Comparison of ENCODE assay signal across 14 cellular contexts in genomic region chr20:3733119-3733995, GRCh38. TPM values are rescaled to one million over a fixed set of nuclear protein-coding genes. Genes with fewer than 3 reads are reported as not detected.
DNase-seq lines count a peak whose midpoint lies in the region; ATAC-seq and TF ChIP-seq lines count a peak whose summit lies in the region.
"Had no signal": no experiment of that assay in that cellular context is flagged by ENCODE, and none has a peak within 500 bp of the region (broad histone marks: within the 10 kb centered on the region; RNA-seq: fewer than 3 reads in every experiment).

No MANE protein-coding gene starts in this region.

- H3K4me3 ChIP-seq in HUES64 (ENCODE audit: low read length) (peak overlapping the region; percentile 49), gastroesophageal sphincter (peak overlapping the region; percentile 28 to 53), mucosa of stomach (ENCODE audit: low read length) (no peak overlapping the region), thyroid gland (replicated peaks in 1 of 3) (peak overlapping the region in 1 of 3 donors; percentile 9)

- ATAC-seq in gastroesophageal sphincter (no peak), HG02623 (IDR thresholded peaks at IDR 0.05; ENCODE audit: unreplicated experiment) (no peak), HG03280 (IDR thresholded peaks at IDR 0.05; ENCODE audit: unreplicated experiment) (no peak)

- no peaks in the 10 kb centered on the region; the same call in 1 of the 2 replicates for H3K4me1 ChIP-seq in HUES64 (ENCODE audit: insufficient read depth, low read length)
- peaks cover 0 to 31% (median 11%) of the 10 kb centered on the region in 3 donors for H3K4me1 ChIP-seq in gastroesophageal sphincter
- H3K4me1 ChIP-seq in mucosa of stomach (ENCODE audit: control insufficient read depth, insufficient read depth, low read length): peaks cover 24% of the 10 kb centered on the region
- H3K4me1 ChIP-seq in thyroid gland: peaks cover 8 to 36% of the 10 kb centered on the region in 2 donors

- WGBS in HUES64: 93% methylated on average over 20 of the region's 20 CpGs
- WGBS in gastroesophageal sphincter (ENCODE audit: low coverage in 1 of 2), 2 donors: 80% methylated on average over 2 of the region's 20 CpGs; no CpG with 5 or more reads in 1 of the 2 donors
- WGBS in thyroid gland, 2 donors: 66 to 82% methylated on average over 19 to 20 of the region's 20 CpGs

- DNase-seq in thyroid gland: no peak
- no peak for DNase-seq in NCI-H446 (lab: John Stamatoyannopoulos, UW)
- no peak for DNase-seq in RPMI8226
- DNase-seq: activated CD4-positive, CD25-positive, alpha-beta regulatory T cell treated with anti-CD3 and anti-CD28 coated beads, Interleukin-2, amount 50 U/mL, for 72 hours; activated T-cell treated with anti-CD3 and anti-CD28 coated beads, Interleukin-2, amount 50 U/mL, for 24 hours; BE2C had no signal

- H3K27ac ChIP-seq in HUES64 (ENCODE audit: low read depth, low read length): no peak overlapping the region
- peak overlapping the region in 3 of 4 donors; percentile 72 to 80 (median 77) for H3K27ac ChIP-seq in gastroesophageal sphincter
- H3K27ac ChIP-seq in thyroid gland: peak overlapping the region; percentile 1 to 61 (median 35)

- H3K36me3 ChIP-seq in HUES64 (ENCODE audit: insufficient read depth, low read length) (no peaks in the 10 kb centered on the region), gastroesophageal sphincter (no peaks in the 10 kb centered on the region), mucosa of stomach (ENCODE audit: control insufficient read depth, insufficient read depth, low read length) (no peaks in the 10 kb centered on the region), thyroid gland (no peaks in the 10 kb centered on the region)
- H3K36me3 ChIP-seq: BE2C had no signal

- H3K9me3 ChIP-seq in HUES64 (ENCODE audit: insufficient read depth, low read depth, low read length) (no peaks in the 10 kb centered on the region), gastroesophageal sphincter (no peaks in the 10 kb centered on the region), mucosa of stomach (ENCODE audit: control insufficient read depth, low read length) (no peaks in the 10 kb centered on the region), thyroid gland (no peaks in the 10 kb centered on the region)
- H3K9me3 ChIP-seq: BE2C had no signal

- intact Hi-C loops in thyroid gland (cut with DNase I): no loop called here

- TF ChIP-seq EP300 in gastroesophageal sphincter (IDR thresholded peaks at IDR 0.05): no peak

- TF ChIP-seq CTCF in gastroesophageal sphincter (IDR thresholded peaks at IDR 0.05) (no peak), thyroid gland (IDR thresholded peaks at IDR 0.05) (no peak)

- peaks cover 31% of the 10 kb centered on the region for H3K27me3 ChIP-seq in HUES64 (ENCODE audit: insufficient read depth, low read length)
- peaks cover 55% of the 10 kb centered on the region for H3K27me3 ChIP-seq in gastroesophageal sphincter
- peaks cover 25% of the 10 kb centered on the region for H3K27me3 ChIP-seq in mucosa of stomach (ENCODE audit: control insufficient read depth, insufficient read depth, low read length)
- H3K27me3 ChIP-seq in thyroid gland: no peaks in the 10 kb centered on the region
- H3K27me3 ChIP-seq: BE2C had no signal

- H3K9ac ChIP-seq in HUES64 (ENCODE audit: low read depth, low read length): peak overlapping the region; percentile 55
- H3K9ac ChIP-seq in mucosa of stomach (ENCODE audit: low read length): peak overlapping the region; percentile 22

- TF ChIP-seq POLR2A in gastroesophageal sphincter (IDR thresholded peaks at IDR 0.05): no peak
- TF ChIP-seq POLR2A in thyroid gland (IDR thresholded peaks at IDR 0.05): no peak

RNA-seq across cellular contexts. Expression of gene HSPA12B, which starts 0.9 kb away (rescaled TPM):
- 1.4 TPM for polyA plus RNA-seq in HUES64 (2013, experiment 1 of 2)
- 2.9 TPM for polyA plus RNA-seq in HUES64 (2013, experiment 2 of 2)
- total RNA-seq in gastroesophageal sphincter (10 to 100 TPM in 2 of 4 donors, 1 to 10 TPM in 2; 9.6 to 19.3 (median 14.4) TPM), thyroid gland (10 to 100 TPM in 2 of 4 donors, 1 to 10 TPM in 2; 7.3 to 19.4 (median 13.1) TPM)

RNA-seq across cellular contexts. Expression of gene SIGLEC1, which starts 21.0 kb away (rescaled TPM):
- polyA plus RNA-seq in HUES64 (2013, experiment 1 of 2): not detected
- not detected for polyA plus RNA-seq in HUES64 (2013, experiment 2 of 2)
- total RNA-seq in gastroesophageal sphincter: 10 to 100 TPM; 10.1 to 17.2 (median 11.9) TPM
- 1 to 10 TPM; 2.6 to 9.1 (median 5.0) TPM for total RNA-seq in thyroid gland
- total RNA-seq: Daoy, dermis microvascular lymphatic vessel endothelial cell, glomerular endothelial cell had no signal

RNA-seq across cellular contexts. Expression of gene ADISSP, which starts 34.2 kb away (rescaled TPM):
- 78.0 TPM for polyA plus RNA-seq in HUES64 (2013, experiment 1 of 2)
- 81.8 TPM for polyA plus RNA-seq in HUES64 (2013, experiment 2 of 2)
- total RNA-seq in gastroesophageal sphincter (10 to 100 TPM; 36.1 to 74.7 (median 59.3) TPM), thyroid gland (10 to 100 TPM; 11.6 to 17.0 (median 16.3) TPM)

RNA-seq across cellular contexts. Expression of gene SPEF1, which starts 47.9 kb away (rescaled TPM):
- polyA plus RNA-seq in HUES64 (2013, experiment 1 of 2): 0.45 TPM
- polyA plus RNA-seq in HUES64 (2013, experiment 2 of 2): 0.38 TPM
- not detected for total RNA-seq in gastroesophageal sphincter
- 1 to 10 TPM in 3 of 4 donors, under 1 TPM in 1; 0.13 to 2.5 (median 2.0) TPM for total RNA-seq in thyroid gland
- total RNA-seq: Daoy, glomerular endothelial cell had no signal

RNA-seq across cellular contexts. Expression of gene ADAM33, which starts 51.5 kb away (rescaled TPM):
- 2.7 TPM for polyA plus RNA-seq in HUES64 (2013, experiment 1 of 2)
- 4.1 TPM for polyA plus RNA-seq in HUES64 (2013, experiment 2 of 2)
- total RNA-seq in gastroesophageal sphincter (100 to 1,000 TPM in 1 of 4 donors, 10 to 100 TPM in 3; 15.9 to 105 (median 70.1) TPM), thyroid gland (10 to 100 TPM in 2 of 4 donors, 1 to 10 TPM in 2; 9.1 to 24.5 (median 12.6) TPM)
- total RNA-seq: Daoy, dermis microvascular lymphatic vessel endothelial cell, glomerular endothelial cell had no signal
